ENCODE assay signal across 8 cellular contexts in genomic region chrX:1391370-1391706, GRCh38. TPM values are rescaled to one million over a fixed set of nuclear protein-coding genes. Genes with fewer than 3 reads are reported as not detected.
DNase-seq lines count a peak whose midpoint lies in the region; ATAC-seq and TF ChIP-seq lines count a peak whose summit lies in the region.

No MANE protein-coding gene starts in this region.

- no peak overlapping the region for H2AFZ ChIP-seq in hepatocyte

- CTCF ChIA-PET in HEK293 (lab: Yijun Ruan, JAX) = no interaction called here

- H3K27me3 Mint-ChIP-seq in activated T-helper 17 cell treated with anti-CD3 and anti-CD28 coated beads, Interleukin-2, amount 50 U/mL, for 72 hours = no peaks in the 10 kb centered on the region

- 2% methylated on average over 11 of the region's 19 CpGs for WGBS in hepatocyte (ENCODE audit: low lambda C conversion rate, missing lambda C conversion rate)

- no peaks in the 10 kb centered on the region for H3K9me2 ChIP-seq in hepatocyte (replicated peaks; ENCODE audit: insufficient read depth)

- POLR2A ChIA-PET in HEK293 (lab: Yijun Ruan, JAX) = no interaction called here

- peaks cover 59% of the 10 kb centered on the region for H3K79me2 ChIP-seq in hepatocyte

- H3K4me1 Mint-ChIP-seq in activated T-helper 17 cell treated with anti-CD3 and anti-CD28 coated beads, Interleukin-2, amount 50 U/mL, for 72 hours = peaks cover 36% of the 10 kb centered on the region

- TF ChIP-seq CTCF in HEK293 (tag by site-specific recombination; IDR thresholded peaks at IDR 0.05) (no peak), hepatocyte (IDR thresholded peaks at IDR 0.05; ENCODE audit: poor library complexity) (no peak)

- H3K36me3 ChIP-seq in HEK293 (ENCODE audit: control insufficient read depth in 2 of 2, insufficient read depth in 1 of 2, low read length in 2 of 2) (peaks cover 48 to 70% of the 10 kb centered on the region in 2 experiments), hepatocyte (replicated peaks; ENCODE audit: insufficient read depth, low read depth) (no peaks in the 10 kb centered on the region)

- H3K27me3 ChIP-seq in hepatocyte = no peaks in the 10 kb centered on the region

- H3K4me3 ChIP-seq in HEK293 (ENCODE audit: low read depth, low read length) (peak overlapping the region; percentile 100), hepatocyte (peak overlapping the region; percentile 92)

- no peaks in the 10 kb centered on the region for H3K9me3 ChIP-seq in HEK293 (ENCODE audit: control insufficient read depth, insufficient read depth, low read depth, low read length)
- H3K9me3 ChIP-seq in hepatocyte (ENCODE audit: low read depth) = no peaks in the 10 kb centered on the region

- peaks cover 3% of the 10 kb centered on the region for H3K4me1 ChIP-seq in HEK293 (ENCODE audit: control insufficient read depth, insufficient read depth, low read length)
- peaks cover 15% of the 10 kb centered on the region for H3K4me1 ChIP-seq in hepatocyte (ENCODE audit: insufficient read depth)

- no peak for ATAC-seq in activated T-helper 17 cell treated with anti-CD3 and anti-CD28 coated beads, Interleukin-2, amount 50 U/mL, for 72 hours (replicated peaks)

- H4K20me1 ChIP-seq in hepatocyte (ENCODE audit: insufficient read depth, poor library complexity, severe bottlenecking) = peaks cover 50% of the 10 kb centered on the region

- H3K4me3 Mint-ChIP-seq in activated T-helper 17 cell treated with anti-CD3 and anti-CD28 coated beads, Interleukin-2, amount 50 U/mL, for 72 hours = peak overlapping the region; percentile 84

- H3K36me3 Mint-ChIP-seq in activated T-helper 17 cell treated with anti-CD3 and anti-CD28 coated beads, Interleukin-2, amount 50 U/mL, for 72 hours (ENCODE audit: low read depth) = peaks cover 78% of the 10 kb centered on the region

- peak overlapping the region; percentile 95 for H3K4me2 ChIP-seq in hepatocyte

- H3K27ac ChIP-seq in HEK293 (ENCODE audit: extremely low read depth, low read depth, low read length) (peak overlapping the region; percentile 99), hepatocyte (peak overlapping the region; percentile 66)

- peak; percentile 98 for DNase-seq in AG20443 (ENCODE audit: low spot score)
- peak; percentile 97 for DNase-seq in hepatocyte (ENCODE audit: low spot score)
- peak; percentile 80 for DNase-seq in stimulated activated CD8-positive, alpha-beta memory T cell treated with anti-CD3 and anti-CD28 coated beads, Interleukin-12 subunit alpha, Interleukin-12 subunit beta, amount 100 ng/mL, for 24 hours (ENCODE audit: extremely low read depth)
- DNase-seq in cerebellum (ENCODE audit: low spot score) = no peak
- DNase-seq in NCI-H748 treated with DMSO at 0.1 percent for 48 hours (lab: John Stamatoyannopoulos, UW) = no peak
- no peak for DNase-seq in NCI-H2081 (lab: John Stamatoyannopoulos, UW)

- H3K27ac Mint-ChIP-seq in activated T-helper 17 cell treated with anti-CD3 and anti-CD28 coated beads, Interleukin-2, amount 50 U/mL, for 72 hours = peak overlapping the region; percentile 87

- no peaks in the 10 kb centered on the region for H3K9me3 Mint-ChIP-seq in activated T-helper 17 cell treated with anti-CD3 and anti-CD28 coated beads, Interleukin-2, amount 50 U/mL, for 72 hours

TF ChIP-seq in HEK293, 187 proteins besides CTCF, POLR2A, EP300 and RAD21:
- TF ChIP-seq KLF9 (tag by site-specific recombination; IDR thresholded peaks at IDR 0.05; ENCODE audit: low read depth) (no peak), ZNF654 (tag by site-specific recombination; IDR thresholded peaks at IDR 0.05; ENCODE audit: low read depth) (no peak), ZBTB48 (tag by site-specific recombination; IDR thresholded peaks at IDR 0.05) (peak; percentile 43; the same call in 1 of the 2 replicates), ZIC2 (tag by site-specific recombination; IDR thresholded peaks at IDR 0.05) (no peak), ZNF548 (tag by site-specific recombination; IDR thresholded peaks at IDR 0.05) (no peak), ZBTB21 (tag by site-specific recombination; IDR thresholded peaks at IDR 0.05) (no peak), GLI2 (tag by site-specific recombination; IDR thresholded peaks at IDR 0.05; ENCODE audit: borderline replicate concordance, low read depth) (no peak), PATZ1 (tag by site-specific recombination; IDR thresholded peaks at IDR 0.05) (0 out of 2 replicates have a peak, but pooled peaks have one; percentile 13), SP2 (tag by site-specific recombination; IDR thresholded peaks at IDR 0.05) (peak; percentile 73), SP7 (tag by site-specific recombination; IDR thresholded peaks at IDR 0.05) (no peak), ZXDB (tag by site-specific recombination; IDR thresholded peaks at IDR 0.05) (no peak), ZNF416 (tag by site-specific recombination; IDR thresholded peaks at IDR 0.05) (no peak)

RNA-seq across cellular contexts. Expression of gene SLC25A6, which starts 0.6 kb away (rescaled TPM):
- 100 to 1,000 TPM; 373 to 401 TPM for total RNA-seq in activated T-helper 17 cell treated with anti-CD3 and anti-CD28 coated beads, Interleukin-2, amount 50 U/mL, for 72 hours
- total RNA-seq in hepatocyte (359 and 449 TPM in 2 replicates), cerebellum (125 TPM)
- polyA plus RNA-seq in hepatocyte = 354 and 364 TPM in 2 replicates

RNA-seq across cellular contexts. Expression of gene IL3RA, which starts 54.8 kb away (rescaled TPM):
- 1 to 10 TPM in 1 of 2 donors, under 1 TPM in 1; 0.52 to 1.2 TPM for total RNA-seq in activated T-helper 17 cell treated with anti-CD3 and anti-CD28 coated beads, Interleukin-2, amount 50 U/mL, for 72 hours
- total RNA-seq in hepatocyte = 0.30 and 1.6 TPM in 2 replicates
- polyA plus RNA-seq in hepatocyte = 0.42 and 1.9 TPM in 2 replicates
- total RNA-seq in cerebellum = 2.4 TPM

Comparison
In these comparisons a context has a peak if more than half of its experiments do, and no peak if none do; other contexts are left out.
1. DNase-seq: peak in AG20443 (single experiment), hepatocyte (single experiment) and stimulated activated CD8-positive, alpha-beta memory T cell treated with anti-CD3 and anti-CD28 coated beads, Interleukin-12 subunit alpha, Interleukin-12 subunit beta, amount 100 ng/mL, for 24 hours (single experiment); none in cerebellum (single experiment), NCI-H748 treated with DMSO at 0.1 percent for 48 hours (single experiment) and NCI-H2081 (0 of 2).